Comparison of ENCODE assay signal across 1 cellular context in genomic region chr10:15603446-15604011, GRCh38.
A peak's percentile ranks its signal among the peaks of the same experiment; 100 is the strongest.
TF ChIP-seq lines count a peak whose summit lies in the region.

No MANE protein-coding gene starts in this region.

TF ChIP-seq in K562, 482 proteins besides CTCF, POLR2A, EP300 and RAD21 (continued from another document):
- TF ChIP-seq ID3 (CRISPR knock-in tag; IDR thresholded peaks at IDR 0.05) (no peak), ID3 (tag; IDR thresholded peaks at IDR 0.05) (0 out of 2 replicates have a peak, but pooled peaks have one; percentile 16), ELF4 (CRISPR knock-in tag; IDR thresholded peaks at IDR 0.05) (no peak), GABPA (tag; conservative IDR thresholded peaks at IDR 0.05; ENCODE audit: low read depth) (0 out of 2 replicates have a peak, but pooled peaks have one; percentile 34), SOX6 (IDR thresholded peaks at IDR 0.05) (0 out of 2 replicates have a peak, but pooled peaks have one; percentile 16), CGGBP1 (CRISPR knock-in tag; IDR thresholded peaks at IDR 0.05) (no peak), CBFA2T3 (IDR thresholded peaks at IDR 0.05) (peak; percentile 32; the same call in 1 of the 2 replicates), TCF3 (CRISPR knock-in tag; IDR thresholded peaks at IDR 0.05) (peak; percentile 71), E2F6 (IDR thresholded peaks at IDR 0.05; ENCODE audit: borderline replicate concordance in 1 of 2, extremely low read depth in 1 of 2, insufficient read depth in 1 of 2, insufficient read length in 1 of 2, low read depth in 1 of 2, low read length in 1 of 2, poor library complexity in 1 of 2, severe bottlenecking in 1 of 2) (no peak), MEF2D (tag; conservative IDR thresholded peaks at IDR 0.05; ENCODE audit: low read depth) (peak; percentile 77), ZNF589 (CRISPR knock-in tag; IDR thresholded peaks at IDR 0.05; ENCODE audit: low read depth) (0 out of 2 replicates have a peak, but pooled peaks have one; percentile 47), ZNF311 (CRISPR knock-in tag; IDR thresholded peaks at IDR 0.05) (0 out of 2 replicates have a peak, but pooled peaks have one; percentile 14), TAL1 (IDR thresholded peaks at IDR 0.05) (peak; percentile 43), TEAD1 (CRISPR knock-in tag; IDR thresholded peaks at IDR 0.05) (0 out of 4 replicates have a peak, but pooled peaks of 1 of the 2 experiments have one; percentile 35), L3MBTL2 (IDR thresholded peaks at IDR 0.05) (peak; percentile 61), ZNF124 (CRISPR knock-in tag; IDR thresholded peaks at IDR 0.05) (no peak), WHSC1 (IDR thresholded peaks at IDR 0.05; ENCODE audit: low read length) (no peak), ZNF785 (CRISPR knock-in tag; IDR thresholded peaks at IDR 0.05) (no peak), ARID1B (IDR thresholded peaks at IDR 0.05) (peak; percentile 53), MGA (IDR thresholded peaks at IDR 0.05) (peak; percentile 40; the same call in 1 of the 2 replicates), NR2C1 (IDR thresholded peaks at IDR 0.05) (no peak), NR2C1 (tag; IDR thresholded peaks at IDR 0.05) (peak; percentile 61; the same call in 1 of the 2 replicates), ZNF395 (CRISPR knock-in tag; IDR thresholded peaks at IDR 0.05) (peak; percentile 42; the same call in 1 of the 2 replicates), NFYB (IDR thresholded peaks at IDR 0.05; ENCODE audit: extremely low read depth, insufficient read length) (peak; percentile 2), ZNF76 (CRISPR knock-in tag; IDR thresholded peaks at IDR 0.05; ENCODE audit: borderline replicate concordance) (0 out of 2 replicates have a peak, but pooled peaks have one; percentile 14), SMAD4 (CRISPR knock-in tag; conservative IDR thresholded peaks at IDR 0.05) (peak; percentile 44; the same call in 1 of the 2 replicates)
